ENCODE assay signal across 18 cellular contexts in the genomic region with DNA sequence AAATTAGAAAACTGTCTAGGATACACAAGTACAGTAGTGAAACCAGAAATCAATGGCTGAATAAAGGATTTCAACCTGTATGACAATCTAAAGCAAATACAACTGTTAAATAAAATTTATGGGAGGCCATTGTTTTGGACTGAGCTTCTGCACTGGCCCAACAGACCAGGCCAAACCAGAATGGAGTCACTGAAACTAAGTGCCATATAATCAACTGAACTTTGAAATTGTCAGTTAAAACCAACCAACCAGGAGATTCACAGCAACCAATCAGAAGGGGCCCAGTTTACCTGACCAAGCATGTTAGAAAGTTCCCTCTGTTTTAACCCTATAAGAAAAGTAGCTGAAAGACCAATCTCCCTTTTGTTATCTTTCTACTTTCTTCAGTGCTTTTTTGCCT. TPM values are rescaled to one million over a fixed set of nuclear protein-coding genes. Genes with fewer than 3 reads are reported as not detected.
A peak's percentile ranks its signal among the peaks of the same experiment; 100 is the strongest.
DNase-seq lines count a peak whose midpoint lies in the region; ATAC-seq, FAIRE-seq and TF ChIP-seq lines count a peak whose summit lies in the region.
"Had no signal": no experiment of that assay in that cellular context is flagged by ENCODE, and none has a peak within 500 bp of the region (broad histone marks: within the 10 kb centered on the region; RNA-seq: fewer than 3 reads in every experiment).

No MANE protein-coding gene starts in this region.

- CTCF ChIA-PET in GM10248 (lab: Yijun Ruan, JAX): interaction anchor here (0.8 kb wide), 1 partner anchor 11 kb away, joined by 3 read pairs; no protein-coding TSS in a partner anchor

- H3K79me2 ChIP-seq in Loucy (ENCODE audit: insufficient read depth, low read length): no peaks in the 10 kb centered on the region

- no peak overlapping the region for H3K4me2 ChIP-seq in Loucy (ENCODE audit: low read depth, low read length, poor library complexity, severe bottlenecking)
- H3K4me2 ChIP-seq: BLaER1 treated with 17β-estradiol and CSF1 and Interleukin-3, amounts not matched to agents 10 nM and 100 nM had no signal

- POLR2A ChIA-PET in GM10248 (lab: Yijun Ruan, JAX): no interaction called here

- H3K27ac ChIP-seq in 22Rv1 (peak overlapping the region; percentile 71), colonic mucosa (no peak overlapping the region), small intestine (ENCODE audit: low read depth in 1 of 2, low read length in 1 of 2) (no peak overlapping the region)
- H3K27ac ChIP-seq: BLaER1 treated with 17β-estradiol and CSF1 and Interleukin-3, amounts not matched to agents 10 nM and 100 nM; HL-60 had no signal

- DNase-seq in colonic mucosa (peak; percentile 37), small intestine (peak; percentile 18), D721Med (ENCODE audit: insufficient read length, low spot score) (no peak), GM10248 (ENCODE audit: extremely low spot score) (no peak)
- DNase-seq: Calu3; CD8-positive, alpha-beta T cell; DMS 273 treated with DMSO at 0.1 percent for 48 hours; DMS53; DND-41; EL had no signal

- H3K9me2 ChIP-seq in Loucy (replicated peaks; ENCODE audit: low read depth, low read length): no peaks in the 10 kb centered on the region

- H3K4me1 ChIP-seq in Loucy (ENCODE audit: insufficient read depth, low read length, poor library complexity, severe bottlenecking) (no peaks in the 10 kb centered on the region), colonic mucosa (no peaks in the 10 kb centered on the region), small intestine (ENCODE audit: control insufficient read depth in 2 of 2, insufficient read depth in 1 of 2, low read depth in 1 of 2, low read length in 1 of 2) (no peaks in the 10 kb centered on the region)
- H3K4me1 ChIP-seq: BLaER1 treated with 17β-estradiol and CSF1 and Interleukin-3, amounts not matched to agents 10 nM and 100 nM; HAP-1 had no signal

- no peaks in the 10 kb centered on the region for H3F3A ChIP-seq in Loucy (ENCODE audit: low read depth)

- peak overlapping the region; percentile 56; the same call in 1 of the 2 replicates for H2AFZ ChIP-seq in Loucy (ENCODE audit: low read length)

- intact Hi-C loops in colonic mucosa (cut with DNase I): no loop called here

- H3K4me3 ChIP-seq in Loucy (ENCODE audit: low read length, poor library complexity, severe bottlenecking) (no peak overlapping the region), colonic mucosa (no peak overlapping the region), small intestine (ENCODE audit: low read depth in 1 of 2, low read length in 2 of 2) (no peak overlapping the region)
- H3K4me3 ChIP-seq: BLaER1 treated with 17β-estradiol and CSF1 and Interleukin-3, amounts not matched to agents 10 nM and 100 nM; HAP-1 had no signal

- no peak for ATAC-seq in GM19351 (IDR thresholded peaks at IDR 0.05; ENCODE audit: unreplicated experiment)
- ATAC-seq: CD8-positive, alpha-beta T cell had no signal

- H3K27me3 ChIP-seq in Loucy (ENCODE audit: insufficient read depth, low read length, poor library complexity, severe bottlenecking) (no peaks in the 10 kb centered on the region), colonic mucosa (no peaks in the 10 kb centered on the region), small intestine (ENCODE audit: control insufficient read depth in 2 of 2, insufficient read depth in 2 of 2, low read length in 2 of 2) (no peaks in the 10 kb centered on the region)
- H3K27me3 ChIP-seq: BLaER1 treated with 17β-estradiol and CSF1 and Interleukin-3, amounts not matched to agents 10 nM and 100 nM had no signal

- H3K9me3 ChIP-seq in Loucy (ENCODE audit: insufficient read depth, low read depth, low read length) (no peaks in the 10 kb centered on the region), colonic mucosa (no peaks in the 10 kb centered on the region), small intestine (ENCODE audit: control insufficient read depth, low read depth) (no peaks in the 10 kb centered on the region)
- H3K9me3 ChIP-seq: BLaER1 treated with 17β-estradiol and CSF1 and Interleukin-3, amounts not matched to agents 10 nM and 100 nM; HAP-1 had no signal

- FAIRE-seq in small intestine (lab: Jason Lieb, UNC) (no peak), D721Med (lab: Jason Lieb, UNC) (no peak)
- FAIRE-seq: GM12891, GM19239 had no signal

- H4K20me1 ChIP-seq in Loucy (ENCODE audit: insufficient read depth, low read length, poor library complexity, severe bottlenecking): no peaks in the 10 kb centered on the region
- H4K20me1 ChIP-seq: BLaER1 treated with 17β-estradiol and CSF1 and Interleukin-3, amounts not matched to agents 10 nM and 100 nM had no signal

- H3K36me3 ChIP-seq in Loucy (ENCODE audit: insufficient read depth, low read length) (no peaks in the 10 kb centered on the region), colonic mucosa (no peaks in the 10 kb centered on the region), small intestine (ENCODE audit: control insufficient read depth in 2 of 2, insufficient read depth in 2 of 2, low read length in 2 of 2) (no peaks in the 10 kb centered on the region)
- H3K36me3 ChIP-seq: BLaER1 treated with 17β-estradiol and CSF1 and Interleukin-3, amounts not matched to agents 10 nM and 100 nM; HAP-1 had no signal

- TF ChIP-seq CTCF in 22Rv1 (IDR thresholded peaks at IDR 0.05) (no peak), Loucy (conservative IDR thresholded peaks at IDR 0.05; ENCODE audit: low read length) (no peak), colonic mucosa (IDR thresholded peaks at IDR 0.05) (no peak), D721Med (IDR thresholded peaks at IDR 0.05; ENCODE audit: insufficient read depth, missing control alignments) (no peak), GM10248 (IDR thresholded peaks at IDR 0.05; ENCODE audit: control extremely low read depth, extremely low read depth, low read depth, missing control alignments) (no peak)

- H3K9ac ChIP-seq in Loucy (ENCODE audit: low read depth, low read length, poor library complexity, severe bottlenecking) (no peak overlapping the region), colonic mucosa (ENCODE audit: low read depth in 2 of 2, low read length in 2 of 2) (no peak overlapping the region)
- H3K9ac ChIP-seq: BLaER1 treated with 17β-estradiol and CSF1 and Interleukin-3, amounts not matched to agents 10 nM and 100 nM had no signal

RNA-seq across cellular contexts. Expression of a gene that starts 30.5 kb away (rescaled TPM):
- total RNA-seq in colonic mucosa: 10 to 100 TPM; 36.1 to 37.9 TPM
- polyA plus RNA-seq in small intestine: 1 to 10 TPM; 1.1 to 8.9 (median 1.3) TPM

RNA-seq across cellular contexts. Expression of a gene that starts 33.6 kb away (rescaled TPM):
- total RNA-seq in colonic mucosa: 10 to 100 TPM in 1 of 2 donors, 1 to 10 TPM in 1; 9.1 to 12.8 TPM
- 1 to 10 TPM; 1.6 to 4.2 (median 1.8) TPM for polyA plus RNA-seq in small intestine

Comparison
In these comparisons a context has a peak if more than half of its experiments do, and no peak if none do; other contexts are left out.
1. DNase-seq: peak in colonic mucosa (single experiment) and small intestine (single experiment); none in D721Med (single experiment) and GM10248 (single experiment).